Comparison of ENCODE assay signal across 20 cellular contexts in genomic region chr6:85362652-85363310, GRCh38.
DNase-seq lines count a peak whose midpoint lies in the region; FAIRE-seq and TF ChIP-seq lines count a peak whose summit lies in the region.
"Had no signal": no experiment of that assay in that cellular context is flagged by ENCODE, and none has a peak within 500 bp of the region (broad histone marks: within the 10 kb centered on the region; RNA-seq: fewer than 3 reads in every experiment).

No MANE protein-coding gene starts in this region.

- in situ Hi-C loops in KBM-7 (cut with MboI; ENCODE audit: low pct_unique_long_range_greater_than_20kb, low sequenced_read_pairs) = no loop called here

- no CpG with 5 or more reads among the region's 2 CpGs for WGBS in trophoblast cell (ENCODE audit: extremely low coverage, insufficient coverage, insufficient read length)

- no peak overlapping the region for H4K91ac ChIP-seq in trophoblast cell (ENCODE audit: low read depth, low read length)

- peaks cover 15% of the 10 kb centered on the region for H3F3A ChIP-seq in PC-9 (ENCODE audit: insufficient read depth, low read depth)

- H3K36me3 ChIP-seq in PC-9 (ENCODE audit: low read depth) (no peaks in the 10 kb centered on the region), trophoblast cell (ENCODE audit: control insufficient read depth in 1 of 2, insufficient read depth in 2 of 2, low read length in 2 of 2) (no peaks in the 10 kb centered on the region), Karpas-422 (ENCODE audit: insufficient read depth, low read length) (no peaks in the 10 kb centered on the region)
- H3K36me3 ChIP-seq: tibial artery had no signal

- H3K4me2 ChIP-seq in PC-9 = 0 out of 2 replicates have a peak overlapping the region, but pooled peaks have one; percentile 13
- no peak overlapping the region for H3K4me2 ChIP-seq in trophoblast cell (ENCODE audit: low read length)
- H3K4me2 ChIP-seq in Karpas-422 (ENCODE audit: low read depth, low read length, poor library complexity, severe bottlenecking) = no peak overlapping the region

- TF ChIP-seq CTCF in PC-9 (conservative IDR thresholded peaks at IDR 0.05) = no peak

- no peak overlapping the region for H2BK120ac ChIP-seq in trophoblast cell (ENCODE audit: insufficient read depth, low read length, poor library complexity)

- H3K23ac ChIP-seq in trophoblast cell (ENCODE audit: low read length) = no peak overlapping the region

- POLR2A ChIA-PET in PC-9 (lab: Charles Lee; ENCODE audit: unreplicated experiment) = interaction anchor here (0.6 kb wide), 1 partner anchor 102 kb away, joined by 3 read pairs; no protein-coding TSS in a partner anchor

- H3K27me3 ChIP-seq in PC-9 (ENCODE audit: insufficient read depth, low read depth) (no peaks in the 10 kb centered on the region), trophoblast cell (ENCODE audit: insufficient read depth, low read length) (no peaks in the 10 kb centered on the region), Karpas-422 (ENCODE audit: low read length) (no peaks in the 10 kb centered on the region)
- H3K27me3 ChIP-seq: tibial artery had no signal

- H3K18ac ChIP-seq in trophoblast cell (ENCODE audit: low read length) = no peak overlapping the region

- CTCF ChIA-PET in PC-9 (lab: Charles Lee) = interaction anchor here (0.6 kb wide), 1 partner anchor 11 kb away, joined by 3 read pairs; no protein-coding TSS in a partner anchor

- H2AK5ac ChIP-seq in trophoblast cell (ENCODE audit: low read length) = no peak overlapping the region

- peaks cover 2% of the 10 kb centered on the region for H3K79me1 ChIP-seq in trophoblast cell (ENCODE audit: low read length)

- H3K4me1 ChIP-seq in PC-9 (replicated peaks; ENCODE audit: insufficient read depth) (peaks cover 56% of the 10 kb centered on the region), trophoblast cell (ENCODE audit: control insufficient read depth in 1 of 2, insufficient read depth in 2 of 2, low read length in 2 of 2) (peaks cover 3% of the 10 kb centered on the region in 2 experiments), Karpas-422 (ENCODE audit: low read length) (no peaks in the 10 kb centered on the region)

- peak; percentile 15 for FAIRE-seq in H54 (lab: Jason Lieb, UNC)

- H3K9ac ChIP-seq in trophoblast cell (ENCODE audit: low read length) = no peak overlapping the region
- no peak overlapping the region for H3K9ac ChIP-seq in Karpas-422 (ENCODE audit: low read length)

- BruUV-seq in PC-9 (replicated peaks; lab: Mats Ljungman, UMichigan) = no TSS peak

- H3K9me3 ChIP-seq in PC-9 (ENCODE audit: insufficient read depth, low read depth) (no peaks in the 10 kb centered on the region), trophoblast cell (ENCODE audit: insufficient read depth, low read depth, low read length) (no peaks in the 10 kb centered on the region), Karpas-422 (ENCODE audit: low read length) (no peaks in the 10 kb centered on the region)
- H3K9me3 ChIP-seq: tibial artery had no signal

- H4K12ac ChIP-seq in trophoblast cell (ENCODE audit: low read depth, low read length) = no peak overlapping the region

- DNase-seq in H54 (ENCODE audit: insufficient read length, low spot score) (no peak), PC-9 (peak in 1 of 2 experiments; percentile 1), epithelial cell of prostate (ENCODE audit: low read depth, low spot score) (no peak), trophoblast cell (no peak), Karpas-422 (no peak), NCI-H524 treated with DMSO at 0.1 percent for 48 hours (lab: John Stamatoyannopoulos, UW) (no peak), KBM-7 (no peak)
- DNase-seq: activated CD4-positive, alpha-beta T cell treated with anti-CD3 and anti-CD28 coated beads for 4 hours; COR-L47; dermis blood vessel endothelial cell; left colon; MM.1S; NCI-H2171; NCI-H748 treated with DMSO at 0.1 percent for 48 hours; OCI-M1; SHP77 treated with DMSO at 0.1 percent for 48 hours; stimulated activated naive CD4-positive, alpha-beta T cell; T-cell; tibial artery had no signal

- H2AFZ ChIP-seq in PC-9 = no peak overlapping the region
- H2AFZ ChIP-seq in trophoblast cell (ENCODE audit: insufficient read depth, low read length, poor library complexity) = no peak overlapping the region
- H2AFZ ChIP-seq in Karpas-422 (ENCODE audit: low read length) = no peak overlapping the region

- no peak overlapping the region for H3K4me3 ChIP-seq in PC-9
- H3K4me3 ChIP-seq in trophoblast cell (ENCODE audit: low read depth, low read length) = no peak overlapping the region
- H3K4me3 ChIP-seq in Karpas-422 (ENCODE audit: low read length) = no peak overlapping the region
- H3K4me3 ChIP-seq: skin epidermis, tibial artery had no signal

- H3K27ac ChIP-seq in PC-9 (peak overlapping the region; percentile 87), epithelial cell of prostate (peak overlapping the region; percentile 79), trophoblast cell (ENCODE audit: low read depth, low read length) (no peak overlapping the region), Karpas-422 (ENCODE audit: low read length) (no peak overlapping the region)

- H3K79me2 ChIP-seq in PC-9 (ENCODE audit: low read depth) = no peaks in the 10 kb centered on the region
- H3K79me2 ChIP-seq in trophoblast cell (ENCODE audit: control insufficient read depth, insufficient read depth, low read length, poor library complexity) = no peaks in the 10 kb centered on the region
- H3K79me2 ChIP-seq in Karpas-422 (ENCODE audit: low read length) = no peaks in the 10 kb centered on the region

- H4K20me1 ChIP-seq in PC-9 (ENCODE audit: insufficient read depth) (no peaks in the 10 kb centered on the region), Karpas-422 (ENCODE audit: insufficient read depth, low read depth, low read length) (no peaks in the 10 kb centered on the region)

- H3K4ac ChIP-seq in trophoblast cell (ENCODE audit: low read depth, low read length) = no peak overlapping the region

- H3K9me2 ChIP-seq in PC-9 (ENCODE audit: insufficient read depth) = no peaks in the 10 kb centered on the region
- no peaks in the 10 kb centered on the region for H3K9me2 ChIP-seq in Karpas-422 (replicated peaks; ENCODE audit: insufficient read depth, low read length)

- intact Hi-C loops in PC-9 (cut with micrococcal nuclease; ENCODE audit: unreplicated experiment) = no loop called here

- no peak overlapping the region for H3K14ac ChIP-seq in trophoblast cell (ENCODE audit: low read length)

- no peak for TF ChIP-seq POLR2A in H54 (IDR thresholded peaks at IDR 0.05; ENCODE audit: low read depth, low read length)

- no peak overlapping the region for H4K8ac ChIP-seq in trophoblast cell (ENCODE audit: low read depth, low read length)

- H2BK5ac ChIP-seq in trophoblast cell (ENCODE audit: low read depth, low read length, poor library complexity) = no peak overlapping the region

- peak overlapping the region; percentile 84 for H2BK12ac ChIP-seq in trophoblast cell (ENCODE audit: low read length)

Comparison
In these comparisons a context has a peak if more than half of its experiments do, and no peak if none do; other contexts are left out.
1. H3K27ac ChIP-seq: peak in PC-9 (single experiment) and epithelial cell of prostate (single experiment); none in trophoblast cell (single experiment) and Karpas-422 (single experiment).